11 cellular contexts compared by ENCODE assay signal in genomic region chr5:172010278-172010677, GRCh38. TPM values are rescaled to one million over a fixed set of nuclear protein-coding genes. Genes with fewer than 3 reads are reported as not detected.
DNase-seq lines count a peak whose midpoint lies in the region; ATAC-seq and TF ChIP-seq lines count a peak whose summit lies in the region.
"Had no signal": no experiment of that assay in that cellular context is flagged by ENCODE, and none has a peak within 500 bp of the region (broad histone marks: within the 10 kb centered on the region; RNA-seq: fewer than 3 reads in every experiment).

No MANE protein-coding gene starts in this region.

- in situ Hi-C loops in brain microvascular endothelial cell (cut with HindIII; ENCODE audit: low pct_ligation_motif_present, low sequenced_read_pairs): no loop called here

- no peak for TF ChIP-seq EP300 in SK-N-SH (IDR thresholded peaks at IDR 0.05; ENCODE audit: borderline replicate concordance in 1 of 2, low read depth in 1 of 2, low read length in 1 of 2)

- H4K20me1 ChIP-seq in SK-N-SH (ENCODE audit: insufficient read depth): peaks cover 5% of the 10 kb centered on the region
- H4K20me1 ChIP-seq in osteoblast (ENCODE audit: insufficient read depth, low read length): peaks cover 5% of the 10 kb centered on the region

- H3K9me3 ChIP-seq in SK-N-SH (no peaks in the 10 kb centered on the region), osteoblast (ENCODE audit: low read depth, low read length) (no peaks in the 10 kb centered on the region)

- H3K9me2 ChIP-seq in SK-N-SH: no peaks in the 10 kb centered on the region

- WGBS in SK-N-SH (ENCODE audit: low lambda C conversion rate): 86% methylated on average over 2 of the region's 2 CpGs

- H3F3A ChIP-seq in SK-N-SH (replicated peaks; ENCODE audit: insufficient read depth): no peaks in the 10 kb centered on the region

- POLR2A ChIA-PET in SK-N-SH (lab: Yijun Ruan, JAX): no interaction called here

- H2AFZ ChIP-seq in SK-N-SH (ENCODE audit: low read depth) (no peak overlapping the region), osteoblast (ENCODE audit: low read length) (no peak overlapping the region)

- intact Hi-C loops in dorsolateral prefrontal cortex (cut with DNase I): no loop called here

- peak; percentile 67 for TF ChIP-seq RAD21 in SK-N-SH (IDR thresholded peaks at IDR 0.05; ENCODE audit: low read length)

- H3K36me3 ChIP-seq in SK-N-SH (replicated peaks in 1 of 2; ENCODE audit: control insufficient read depth in 1 of 2, insufficient read depth in 2 of 2, low read length in 1 of 2): no peaks in the 10 kb centered on the region
- H3K36me3 ChIP-seq in brain microvascular endothelial cell (replicated peaks): no peaks in the 10 kb centered on the region
- H3K36me3 ChIP-seq in osteoblast (ENCODE audit: insufficient read depth, low read length): no peaks in the 10 kb centered on the region

- H3K4me1 ChIP-seq in SK-N-SH (ENCODE audit: control insufficient read depth in 1 of 2, insufficient read depth in 2 of 2, low read depth in 1 of 2, low read length in 1 of 2) (peaks cover 0 to 3% of the 10 kb centered on the region in 2 experiments; a peak in 2 of 4 replicates), osteoblast (ENCODE audit: insufficient read depth, low read length) (peaks cover 29% of the 10 kb centered on the region)

- no peak overlapping the region for H3K9ac ChIP-seq in SK-N-SH

- TF ChIP-seq CTCF in SK-N-SH (IDR thresholded peaks at IDR 0.05): peak; percentile 45
- peak; percentile 54 for TF ChIP-seq CTCF in brain microvascular endothelial cell (IDR thresholded peaks at IDR 0.05; ENCODE audit: low read depth, low read length, missing control alignments)
- peak; percentile 22 for TF ChIP-seq CTCF in osteoblast (IDR thresholded peaks at IDR 0.05; ENCODE audit: extremely low read depth, low read depth, low read length)
- no peak for TF ChIP-seq CTCF in coronary artery (IDR thresholded peaks at IDR 0.05)
- peak in 8 of 56 donors; percentile 10 to 31 (median 12) for TF ChIP-seq CTCF in dorsolateral prefrontal cortex (IDR thresholded peaks at IDR 0.05 in 54 of 56, conservative IDR thresholded peaks at IDR 0.05 in 2 of 56; ENCODE audit: low read depth in 1 of 56, partially characterized antibody in 56 of 56)

- CTCF ChIA-PET in SK-N-SH (lab: Yijun Ruan, JAX): interaction anchor here (0.8 to 3.1 kb wide), 4 partner anchors 31 to 283 kb away, joined by 3 to 25 read pairs (median 4); no protein-coding TSS in a partner anchor

- DNase-seq in SK-N-SH (no peak), NAMALWA (ENCODE audit: low spot score) (peak; percentile 17), brain microvascular endothelial cell (peak; percentile 39), osteoblast (ENCODE audit: insufficient read length, low spot score, missing footprints) (peak; percentile 47), coronary artery (ENCODE audit: low spot score) (no peak), dorsolateral prefrontal cortex (no peak), inferior parietal cortex (ENCODE audit: extremely low spot score) (no peak)
- DNase-seq: activated CD4-positive, alpha-beta T cell treated with anti-CD3 and anti-CD28 coated beads, Interleukin-2, amount 10 ng/mL, durations not matched to agents 7 days and 5 days; stimulated activated CD4-positive, alpha-beta T cell treated with anti-CD3 and anti-CD28 coated beads, Interleukin-1b, Interleukin-23, amount 100 ng/mL, for 48 hours had no signal

- no peak overlapping the region for H3K4me2 ChIP-seq in SK-N-SH
- H3K4me2 ChIP-seq in osteoblast (ENCODE audit: insufficient read depth, low read length): no peak overlapping the region

- H3K27ac ChIP-seq in SK-N-SH (ENCODE audit: low read depth in 2 of 2, low read length in 1 of 2): no peak overlapping the region
- H3K27ac ChIP-seq in brain microvascular endothelial cell: peak overlapping the region; percentile 94
- H3K27ac ChIP-seq in osteoblast (ENCODE audit: low read depth, low read length): no peak overlapping the region
- H3K27ac ChIP-seq in coronary artery: no peak overlapping the region
- peak overlapping the region in 2 of 59 donors; percentile 0 to 53 for H3K27ac ChIP-seq in dorsolateral prefrontal cortex

- no peak overlapping the region for H3K4me3 ChIP-seq in SK-N-SH (ENCODE audit: low read depth in 2 of 2, low read length in 1 of 2)
- H3K4me3 ChIP-seq in brain microvascular endothelial cell (ENCODE audit: low read depth, low read length): no peak overlapping the region
- no peak overlapping the region for H3K4me3 ChIP-seq in osteoblast (ENCODE audit: insufficient read depth, low read length)
- H3K4me3 ChIP-seq in coronary artery: no peak overlapping the region
- H3K4me3 ChIP-seq in dorsolateral prefrontal cortex: no peak overlapping the region

- H3K27me3 ChIP-seq in SK-N-SH (ENCODE audit: insufficient read depth) (no peaks in the 10 kb centered on the region), brain microvascular endothelial cell (replicated peaks) (no peaks in the 10 kb centered on the region), osteoblast (ENCODE audit: insufficient read depth, low read length) (no peaks in the 10 kb centered on the region), dorsolateral prefrontal cortex (no peaks in the 10 kb centered on the region)

- ATAC-seq in SK-N-SH treated with all-trans-retinoic acid at 6 μM for 48 hours: no peak
- ATAC-seq: HCT116 had no signal

- H3K79me2 ChIP-seq in SK-N-SH (ENCODE audit: insufficient read depth) (peaks cover 19% of the 10 kb centered on the region), osteoblast (ENCODE audit: insufficient read depth, low read length) (peaks cover 16% of the 10 kb centered on the region)

TF ChIP-seq in SK-N-SH, 30 proteins besides CTCF, POLR2A, EP300 and RAD21:
- 0 out of 2 replicates have a peak, but pooled peaks have one; percentile 19 for TF ChIP-seq MXI1 (IDR thresholded peaks at IDR 0.05; ENCODE audit: low read depth, low read length)
- no peak for TF ChIP-seq ZBTB33 (IDR thresholded peaks at IDR 0.05; ENCODE audit: borderline replicate concordance, low read depth)
- peak; percentile 21; the same call in 1 of the 2 replicates for TF ChIP-seq SMC3 (IDR thresholded peaks at IDR 0.05; ENCODE audit: low read depth, low read length)
TF ChIP-seq in SK-N-SH: peak in this region for 2.

TF ChIP-seq in SK-N-SH treated with all-trans-retinoic acid at 6 μM for 48 hours, 23 proteins besides CTCF, POLR2A, EP300 and RAD21 (continues in another document):
- TF ChIP-seq ESRRG (CRISPR knock-in tag; IDR thresholded peaks at IDR 0.05) (no peak), ZC3H10 (CRISPR knock-in tag; IDR thresholded peaks at IDR 0.05) (no peak), ISL1 (CRISPR knock-in tag; IDR thresholded peaks at IDR 0.05) (no peak), TOX (CRISPR knock-in tag; IDR thresholded peaks at IDR 0.05; ENCODE audit: borderline replicate concordance) (no peak), OSR1 (CRISPR knock-in tag; IDR thresholded peaks at IDR 0.05) (no peak), ZFP3 (CRISPR knock-in tag; IDR thresholded peaks at IDR 0.05) (no peak), CREB5 (CRISPR knock-in tag; IDR thresholded peaks at IDR 0.05; ENCODE audit: low read depth) (no peak), CSDC2 (CRISPR knock-in tag; IDR thresholded peaks at IDR 0.05) (no peak), PPARA (CRISPR knock-in tag; IDR thresholded peaks at IDR 0.05; ENCODE audit: borderline replicate concordance) (no peak), CSRNP3 (CRISPR knock-in tag; IDR thresholded peaks at IDR 0.05) (no peak)

RNA-seq across cellular contexts. Expression of gene FBXW11, which starts 3.8 kb away (rescaled TPM):
- polyA plus RNA-seq in SK-N-SH (2012; rRNA removed): 37.5 and 51.1 TPM in 2 replicates
- 42.5 and 48.0 TPM in 2 replicates for polyA plus RNA-seq in SK-N-SH (2012; cell fraction: cytosol; rRNA removed)
- 20.9 and 40.9 TPM in 2 replicates for polyA plus RNA-seq in SK-N-SH (2012; cell fraction: nucleus; rRNA removed)
- 72.5 and 76.7 TPM in 2 replicates for total RNA-seq in osteoblast
- 100 to 1,000 TPM in 107 of 120 experiments, 10 to 100 TPM in 13; 88.4 to 136 (median 113) TPM for total RNA-seq in dorsolateral prefrontal cortex

Comparison
In these comparisons a context has a peak if more than half of its experiments do, and no peak if none do; other contexts are left out.
1. DNase-seq: peak in NAMALWA (single experiment), brain microvascular endothelial cell (single experiment) and osteoblast (single experiment); none in SK-N-SH (single experiment), coronary artery (single experiment), dorsolateral prefrontal cortex (0 of 10) and inferior parietal cortex (single experiment).